ENCODE assay signal across 16 cellular contexts in the genomic region with DNA sequence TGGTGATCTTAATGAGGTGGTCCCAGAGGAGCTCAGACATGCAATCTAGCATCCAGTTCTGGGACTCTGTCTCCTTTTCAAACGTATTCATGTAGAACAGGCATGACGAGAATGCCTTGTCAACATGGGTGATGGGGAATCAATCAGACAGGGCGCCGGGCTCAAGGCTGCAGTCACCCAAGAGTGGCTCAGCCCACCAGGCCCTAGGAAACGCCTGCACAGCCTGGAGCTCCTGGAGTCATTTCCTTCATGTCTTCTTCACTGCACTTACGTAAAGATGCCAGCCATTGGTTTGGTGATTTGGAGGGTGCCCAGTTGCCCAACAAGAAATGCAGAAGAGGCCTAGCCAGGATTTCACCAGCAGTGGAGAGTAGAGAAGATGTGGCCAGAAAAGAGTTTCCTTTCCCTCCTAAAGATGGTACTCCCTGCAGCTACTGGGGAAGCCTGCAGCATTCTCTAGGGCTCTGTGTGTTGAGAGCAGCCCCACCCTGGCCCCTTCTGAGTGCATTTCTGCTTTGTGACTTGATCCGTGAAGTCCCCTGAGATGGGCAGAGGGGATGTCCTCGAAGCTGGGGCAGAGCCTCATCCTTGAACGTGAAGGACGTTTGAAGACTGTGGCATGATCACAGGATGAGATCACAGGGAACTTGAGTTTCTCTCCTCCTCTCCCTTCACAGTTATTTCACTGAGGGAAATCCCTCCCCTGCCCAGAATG. TPM values are rescaled to one million over a fixed set of nuclear protein-coding genes. Genes with fewer than 3 reads are reported as not detected.
"Had no signal": no experiment of that assay in that cellular context is flagged by ENCODE, and none has a peak within 500 bp of the region (broad histone marks: within the 10 kb centered on the region; RNA-seq: fewer than 3 reads in every experiment).

No MANE protein-coding gene starts in this region.

- H3K36me3 Mint-ChIP-seq: activated naive CD4-positive, alpha-beta T cell treated with anti-CD3 and anti-CD28 coated beads, Interleukin-2, amount 10 ng/mL, durations not matched to agents 7 days and 5 days; WTC11 had no signal

- H3K4me1 Mint-ChIP-seq: WTC11 had no signal

- H3K4me3 Mint-ChIP-seq: activated naive CD4-positive, alpha-beta T cell treated with anti-CD3 and anti-CD28 coated beads, Interleukin-2, amount 10 ng/mL, durations not matched to agents 7 days and 5 days; brain; stimulated activated naive CD8-positive, alpha-beta T cell treated with anti-CD3 and anti-CD28 coated beads, Interleukin-15, Interleukin-2, amounts not matched to agents 100 ng/mL and 50 ng/mL, for 24 hours; WTC11 had no signal

- H3K27ac Mint-ChIP-seq: activated naive CD4-positive, alpha-beta T cell treated with anti-CD3 and anti-CD28 coated beads, Interleukin-2, amount 10 ng/mL, durations not matched to agents 7 days and 5 days; activated T-helper 2 cell treated with anti-CD3 and anti-CD28 coated beads, Interferon-gamma antibody, Interleukin-2, Interleukin-4, amounts not matched to agents 10 μg/mL and 5 μg/mL and 100 μg/mL, durations not matched to agents 14 hours and 24 hours and 36 hours; stimulated activated naive CD8-positive, alpha-beta T cell treated with anti-CD3 and anti-CD28 coated beads, Interleukin-15, Interleukin-2, amounts not matched to agents 100 ng/mL and 50 ng/mL, for 24 hours; WTC11 had no signal

- H3K4me3 ChIP-seq: left lung, smooth muscle cell, thoracic aorta had no signal

- H3K9me3 ChIP-seq: left lung, neutrophil, thoracic aorta had no signal

- H3K27ac ChIP-seq: left lung, neutrophil, thoracic aorta had no signal

- H3K4me1 ChIP-seq: left lung had no signal

- H3K4me2 ChIP-seq: smooth muscle cell had no signal

- DNase-seq: activated CD4-positive, alpha-beta T cell treated with anti-CD3 and anti-CD28 coated beads, Interleukin-2, amount 50 U/mL, for 1 hour; activated naive CD4-positive, alpha-beta T cell treated with anti-CD3 and anti-CD28 coated beads, Interleukin-2, amount 10 ng/mL, durations not matched to agents 7 days and 5 days; cerebellar nuclear complex; left lung; right cardiac atrium had no signal

- FAIRE-seq: endometrium had no signal

- ATAC-seq: left lung, right cardiac atrium, WTC11 had no signal

- H3K27me3 ChIP-seq: left lung had no signal

- H3K9me3 Mint-ChIP-seq: activated naive CD4-positive, alpha-beta T cell treated with anti-CD3 and anti-CD28 coated beads, Interleukin-2, amount 10 ng/mL, durations not matched to agents 7 days and 5 days; activated T-helper 2 cell treated with anti-CD3 and anti-CD28 coated beads, Interferon-gamma antibody, Interleukin-2, Interleukin-4, amounts not matched to agents 10 μg/mL and 5 μg/mL and 100 μg/mL, durations not matched to agents 14 hours and 24 hours and 36 hours had no signal

- H3K36me3 ChIP-seq: left lung, neutrophil, thoracic aorta had no signal

RNA-seq across cellular contexts. Expression of gene STH, which starts 24.0 kb away (rescaled TPM):
- total RNA-seq: activated T-helper 2 cell treated with anti-CD3 and anti-CD28 coated beads, Interferon-gamma antibody, Interleukin-2, Interleukin-4, amounts not matched to agents 10 μg/mL and 5 μg/mL and 100 μg/mL, durations not matched to agents 14 hours and 24 hours and 36 hours; esophagus mucosa; left lung; myocyte; right cardiac atrium; smooth muscle cell; thoracic aorta; ureter; WTC11 had no signal
- polyA plus RNA-seq: right cardiac atrium, smooth muscle cell had no signal
